ENCODE assay signal across 23 cellular contexts in genomic region chr9:134750450-134751155, GRCh38.
A peak's percentile ranks its signal among the peaks of the same experiment; 100 is the strongest.
DNase-seq lines count a peak whose midpoint lies in the region; ATAC-seq, FAIRE-seq and TF ChIP-seq lines count a peak whose summit lies in the region.
"Had no signal": no experiment of that assay in that cellular context is flagged by ENCODE, and none has a peak within 500 bp of the region (broad histone marks: within the 10 kb centered on the region; RNA-seq: fewer than 3 reads in every experiment).

No MANE protein-coding gene starts in this region.

- CTCF ChIA-PET in HepG2 (lab: Yijun Ruan, JAX; ENCODE audit: low intra/inter-chr PET ratio, low total read pairs), result no interaction called here

- H3K4me3 ChIP-seq in HepG2 (replicated peaks in 1 of 3; ENCODE audit: insufficient read depth in 1 of 3, low read depth in 2 of 3, low read length in 3 of 3) (no peak overlapping the region), right lobe of liver (no peak overlapping the region), mesodermal cell (ENCODE audit: extremely low read depth, insufficient read depth, low read length, poor library complexity, severe bottlenecking) (no peak overlapping the region), prostate gland (no peak overlapping the region)
- H3K4me3 ChIP-seq: K562 had no signal

- 41% methylated on average over 13 of the region's 21 CpGs for WGBS in HepG2 (ENCODE audit: low lambda C conversion rate)
- WGBS in right lobe of liver (ENCODE audit: insufficient coverage, low coverage, low lambda C conversion rate, missing lambda C conversion rate), result 88% methylated on average over 5 of the region's 21 CpGs
- WGBS in mesodermal cell (ENCODE audit: insufficient coverage in 2 of 2), 2 experiments, result 95% methylated on average over 20 to 21 of the region's 21 CpGs
- 97% methylated on average over 12 of the region's 21 CpGs for WGBS in prostate gland

- no peaks in the 10 kb centered on the region for H3K9me3 Mint-ChIP-seq in osteocyte (ENCODE audit: unreplicated experiment)
- H3K9me3 Mint-ChIP-seq: CD4-positive, alpha-beta T cell had no signal

- H3K36me3 ChIP-seq in HepG2 (replicated peaks in 1 of 2; ENCODE audit: control insufficient read depth in 1 of 2, insufficient read depth in 2 of 2, low read length in 2 of 2), result no peaks in the 10 kb centered on the region
- no peaks in the 10 kb centered on the region for H3K36me3 ChIP-seq in right lobe of liver
- peaks cover 96% of the 10 kb centered on the region for H3K36me3 ChIP-seq in mesodermal cell (ENCODE audit: control insufficient read depth, insufficient read depth, low read length)
- H3K36me3 ChIP-seq in prostate gland, result no peaks in the 10 kb centered on the region

- H3K9me3 ChIP-seq in HepG2 (ENCODE audit: low read length) (peaks cover 13% of the 10 kb centered on the region; the same call in 1 of the 2 replicates), right lobe of liver (no peaks in the 10 kb centered on the region), mesodermal cell (ENCODE audit: control insufficient read depth, low read length) (no peaks in the 10 kb centered on the region), prostate gland (no peaks in the 10 kb centered on the region)

- in situ Hi-C loops in HepG2 (cut with HindIII; ENCODE audit: extremely low pct_ligation_motif_present, low pct_unique_long_range_greater_than_20kb), result no loop called here

- intact Hi-C loops in HepG2 (cut with micrococcal nuclease; ENCODE audit: unreplicated experiment), result no loop called here
- intact Hi-C loops in right lobe of liver (cut with DNase I), result no loop called here
- intact Hi-C loops in prostate gland (cut with DNase I), result no loop called here

- TF ChIP-seq EP300 in HepG2 (IDR thresholded peaks at IDR 0.05; ENCODE audit: low read depth in 2 of 2, low read length in 2 of 2) (no peak), HepG2 (CRISPR knock-in tag; IDR thresholded peaks at IDR 0.05; ENCODE audit: borderline replicate concordance) (no peak)

- ATAC-seq in HepG2, result no peak
- ATAC-seq in right lobe of liver, result no peak
- no peak for ATAC-seq in GM21737 (IDR thresholded peaks at IDR 0.05; ENCODE audit: unreplicated experiment)
- no peak for ATAC-seq in HG02610 (IDR thresholded peaks at IDR 0.05; ENCODE audit: unreplicated experiment)
- ATAC-seq: K562 had no signal

- H3K9ac ChIP-seq in HepG2 (ENCODE audit: insufficient read depth, low read depth, low read length), result no peak overlapping the region

- POLR2A ChIA-PET in HepG2 (lab: Yijun Ruan, JAX), result no interaction called here

- no TSS peak for BruUV-seq in HepG2 (replicated peaks; lab: Mats Ljungman, UMichigan)

- H3K27me3 ChIP-seq in HepG2 (ENCODE audit: control insufficient read depth in 1 of 2, insufficient read depth in 2 of 2, low read length in 2 of 2) (peaks cover 9 to 34% of the 10 kb centered on the region in 2 experiments; a peak in 3 of 5 replicates), right lobe of liver (no peaks in the 10 kb centered on the region), prostate gland (replicated peaks; ENCODE audit: insufficient read depth) (no peaks in the 10 kb centered on the region)

- no peak overlapping the region for H2AFZ ChIP-seq in HepG2 (ENCODE audit: low read length)

- H3K4me1 ChIP-seq in HepG2 (ENCODE audit: insufficient read depth, low read length) (no peaks in the 10 kb centered on the region), right lobe of liver (no peaks in the 10 kb centered on the region), mesodermal cell (ENCODE audit: control insufficient read depth, insufficient read depth, low read length, poor library complexity, severe bottlenecking) (peaks cover 2% of the 10 kb centered on the region), prostate gland (replicated peaks) (no peaks in the 10 kb centered on the region)

- no peak for TF ChIP-seq CTCF in HepG2 (CRISPR knock-in tag; IDR thresholded peaks at IDR 0.05)
- no peak for TF ChIP-seq CTCF in right lobe of liver (IDR thresholded peaks at IDR 0.05)
- TF ChIP-seq CTCF in osteocyte (IDR thresholded peaks at IDR 0.05), result no peak
- no peak for TF ChIP-seq CTCF in prostate gland (IDR thresholded peaks at IDR 0.05)

- H3K4me2 ChIP-seq in HepG2 (ENCODE audit: low read depth, low read length), result no peak overlapping the region

- DNase-seq in HepG2 (ENCODE audit: low spot score), result no peak
- DNase-seq in right lobe of liver, result no peak
- no peak for DNase-seq in osteocyte (ENCODE audit: extremely low spot score, unreplicated experiment)
- DNase-seq in prostate gland (ENCODE audit: low spot score), result no peak
- no peak for DNase-seq in KG1 (lab: John Stamatoyannopoulos, UW)
- DNase-seq: 8988T; ACHN; CD4-positive, alpha-beta T cell; GOT3; HCEC 1CT; MV-4-11; NCI-H2029 treated with DMSO at 0.1 percent for 48 hours; NCI-H226; NCI-H510A; NCI-H69; RPMI8226; SHP77 had no signal

- H3K27ac Mint-ChIP-seq in osteocyte (ENCODE audit: unreplicated experiment), result peak overlapping the region; percentile 44
- H3K27ac Mint-ChIP-seq: CD4-positive, alpha-beta T cell had no signal

- H4K20me1 ChIP-seq in HepG2 (ENCODE audit: insufficient read depth, low read length), result no peaks in the 10 kb centered on the region

- H3K4me3 Mint-ChIP-seq in osteocyte (ENCODE audit: unreplicated experiment), result no peak overlapping the region
- H3K4me3 Mint-ChIP-seq: CD4-positive, alpha-beta T cell had no signal

- peaks cover 42% of the 10 kb centered on the region for H3K36me3 Mint-ChIP-seq in osteocyte (ENCODE audit: unreplicated experiment)

- TF ChIP-seq RAD21 in HepG2 (CRISPR knock-in tag; IDR thresholded peaks at IDR 0.05), result no peak

- H3K27ac ChIP-seq in HepG2 (ENCODE audit: extremely low read length, insufficient read depth, low read length) (no peak overlapping the region), right lobe of liver (no peak overlapping the region), mesodermal cell (ENCODE audit: low read depth, low read length, severe bottlenecking) (peak overlapping the region; percentile 31), prostate gland (no peak overlapping the region)

- FAIRE-seq in HepG2 (lab: Jason Lieb, UNC), result no peak
- FAIRE-seq: D721Med, GM18507, K562 had no signal

- no peaks in the 10 kb centered on the region for H3K4me1 Mint-ChIP-seq in osteocyte (ENCODE audit: unreplicated experiment)

- TF ChIP-seq POLR2A in HepG2 (IDR thresholded peaks at IDR 0.05; ENCODE audit: insufficient read depth in 1 of 2, low read depth in 2 of 2, low read length in 2 of 2) (no peak), right lobe of liver (IDR thresholded peaks at IDR 0.05) (no peak), prostate gland (IDR thresholded peaks at IDR 0.05) (no peak)

- no peaks in the 10 kb centered on the region for H3K27me3 Mint-ChIP-seq in osteocyte (ENCODE audit: unreplicated experiment)
- H3K27me3 Mint-ChIP-seq: CD4-positive, alpha-beta T cell had no signal

- no peaks in the 10 kb centered on the region for H3K79me2 ChIP-seq in HepG2 (ENCODE audit: insufficient read depth, low read length)

TF ChIP-seq in HepG2, 621 proteins besides CTCF, POLR2A, EP300 and RAD21:
- TF ChIP-seq CREB1 (IDR thresholded peaks at IDR 0.05), result peak; percentile 31; the same call in 1 of the 2 replicates
- TF ChIP-seq CREB1 (CRISPR knock-in tag; IDR thresholded peaks at IDR 0.05), result no peak
- TF ChIP-seq ZNF441 (CRISPR knock-in tag; IDR thresholded peaks at IDR 0.05; ENCODE audit: borderline replicate concordance), result no peak
